9 cellular contexts compared by ENCODE assay signal in the genomic region with DNA sequence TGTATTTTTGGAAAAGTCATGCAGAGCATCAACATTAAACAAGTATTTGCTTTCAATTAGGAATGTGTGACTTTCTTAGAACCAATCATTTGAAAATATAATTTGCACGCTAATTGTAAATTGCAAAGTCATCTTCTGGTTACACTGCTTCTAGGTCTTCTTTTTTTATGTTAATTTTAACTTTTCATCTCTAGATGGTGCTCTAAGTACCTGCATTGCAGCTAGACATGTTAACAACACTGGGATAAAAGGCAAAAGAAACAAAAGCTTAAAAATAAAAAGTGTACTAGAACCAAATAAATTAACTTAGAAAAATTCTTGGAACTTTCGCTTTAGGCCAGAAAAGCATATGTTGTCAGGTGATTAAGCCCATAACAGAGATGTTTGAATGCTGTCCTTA.
DNase-seq lines count a peak whose midpoint lies in the region; ATAC-seq and TF ChIP-seq lines count a peak whose summit lies in the region.
"Had no signal": no experiment of that assay in that cellular context is flagged by ENCODE, and none has a peak within 500 bp of the region (broad histone marks: within the 10 kb centered on the region; RNA-seq: fewer than 3 reads in every experiment).

No MANE protein-coding gene starts in this region.

- no peaks in the 10 kb centered on the region for H3K4me1 ChIP-seq in RWPE2 (ENCODE audit: insufficient read depth, poor library complexity, severe bottlenecking)

- no peaks in the 10 kb centered on the region for H3K36me3 ChIP-seq in RWPE2 (ENCODE audit: low read depth)
- H3K36me3 ChIP-seq: neutrophil had no signal

- in situ Hi-C loops in ACHN (cut with HindIII; ENCODE audit: low pct_ligation_motif_present, low pct_unique_long_range_greater_than_20kb, low sequenced_read_pairs) = no loop called here

- ATAC-seq in RWPE2 (ENCODE audit: low read depth) = no peak
- ATAC-seq in GM19395 (IDR thresholded peaks at IDR 0.05; ENCODE audit: unreplicated experiment) = no peak
- no peak for ATAC-seq in HG02840 (IDR thresholded peaks at IDR 0.05; ENCODE audit: low FRiP score, unreplicated experiment)

- TF ChIP-seq CTCF in RWPE2 (IDR thresholded peaks at IDR 0.05; ENCODE audit: poor library complexity, severe bottlenecking) (peak; percentile 66), fibroblast of pulmonary artery (IDR thresholded peaks at IDR 0.05; ENCODE audit: low read length, missing control alignments) (peak; percentile 56)

- H3K27ac ChIP-seq in RWPE2 (ENCODE audit: poor library complexity, severe bottlenecking) = no peak overlapping the region
- H3K27ac ChIP-seq: neutrophil had no signal

- H3K9me3 ChIP-seq in RWPE2 (ENCODE audit: severe bottlenecking) = no peaks in the 10 kb centered on the region
- H3K9me3 ChIP-seq: neutrophil had no signal

- peak; percentile 70 for DNase-seq in ACHN
- DNase-seq in HT1080 (ENCODE audit: low read depth) = peak; percentile 52
- DNase-seq in RWPE2 (ENCODE audit: low spot score) = no peak
- DNase-seq in fibroblast of pulmonary artery (ENCODE audit: low read depth) = peak; percentile 73
- no peak for DNase-seq in activated T-cell treated with anti-CD3 and anti-CD28 coated beads for 4 hours
- no peak for DNase-seq in stimulated activated CD4-positive, alpha-beta T cell treated with anti-CD3 and anti-CD28 coated beads, Interleukin-4, amount 100 ng/mL, for 1 hour

- H3K4me3 ChIP-seq in RWPE2 (ENCODE audit: severe bottlenecking) = no peak overlapping the region
- H3K4me3 ChIP-seq in fibroblast of pulmonary artery (replicated peaks; ENCODE audit: low read depth, low read length) = no peak overlapping the region

- no peaks in the 10 kb centered on the region for H3K27me3 ChIP-seq in RWPE2 (ENCODE audit: insufficient read depth, poor library complexity, severe bottlenecking)
- H3K27me3 ChIP-seq: neutrophil had no signal

Comparison
In these comparisons a context has a peak if more than half of its experiments do, and no peak if none do; other contexts are left out.
1. DNase-seq: peak in ACHN (single experiment), HT1080 (single experiment) and fibroblast of pulmonary artery (single experiment); none in RWPE2 (single experiment), activated T-cell treated with anti-CD3 and anti-CD28 coated beads for 4 hours (single experiment) and stimulated activated CD4-positive, alpha-beta T cell treated with anti-CD3 and anti-CD28 coated beads, Interleukin-4, amount 100 ng/mL, for 1 hour (single experiment).